Comparison of ENCODE assay signal across 8 cellular contexts in the genomic region with DNA sequence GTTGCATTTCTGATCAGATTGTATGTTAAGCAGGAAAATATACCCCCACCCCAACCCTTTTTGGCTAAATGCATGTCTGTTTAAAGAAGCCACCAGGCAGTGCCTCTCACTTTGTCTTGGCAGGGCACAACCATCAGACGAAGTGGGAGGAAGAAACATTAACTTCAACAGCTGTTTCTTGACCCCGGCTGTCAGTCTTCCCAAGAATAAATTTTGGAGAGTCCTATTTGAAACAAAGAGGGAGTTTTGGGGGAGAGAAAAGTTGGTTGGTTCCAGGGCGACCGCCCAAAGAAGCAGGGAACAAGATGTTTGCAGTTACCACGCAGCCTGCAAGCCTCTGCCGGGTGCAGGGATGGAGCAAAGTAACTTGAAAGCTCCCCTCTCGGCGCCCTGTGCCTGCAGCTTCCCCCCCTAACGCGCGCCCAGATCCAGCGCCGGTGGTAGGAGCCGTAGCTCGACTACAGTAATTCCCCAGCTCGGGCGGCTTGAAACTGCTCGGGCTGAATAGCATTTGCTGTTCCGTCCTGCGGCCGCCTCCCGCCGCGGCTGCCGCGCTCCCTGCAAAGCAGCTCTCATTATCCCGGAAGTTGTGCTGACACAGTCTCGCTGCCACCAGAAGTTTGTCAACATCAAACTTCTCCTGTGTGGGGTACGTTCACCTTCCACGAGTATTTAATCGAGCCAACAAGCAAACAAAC.
DNase-seq lines count a peak whose midpoint lies in the region; ATAC-seq and TF ChIP-seq lines count a peak whose summit lies in the region.

No MANE protein-coding gene starts in this region.

- peak overlapping the region; percentile 71 for H3K27ac ChIP-seq in PC-3 (ENCODE audit: low read length)

- H3K4me1 ChIP-seq in PC-3 (ENCODE audit: insufficient read depth, low read length) = peaks cover 10% of the 10 kb centered on the region

- peak overlapping the region; percentile 97 for H3K27ac Mint-ChIP-seq in activated T-cell treated with anti-CD3 and anti-CD28 coated beads, Interleukin-2, amount 50 U/mL, for 24 hours

- peaks cover 40% of the 10 kb centered on the region for H3K4me1 Mint-ChIP-seq in activated T-cell treated with anti-CD3 and anti-CD28 coated beads, Interleukin-2, amount 50 U/mL, for 24 hours (ENCODE audit: low read depth)

- no peaks in the 10 kb centered on the region for H3F3A ChIP-seq in PC-3 (ENCODE audit: low read length, unreplicated experiment)

- TF ChIP-seq POLR2A in erythroblast (IDR thresholded peaks at IDR 0.05; ENCODE audit: low read length) = peak; percentile 73

- peak overlapping the region; percentile 98 for H2AFZ ChIP-seq in PC-3 (ENCODE audit: low read length)

- peak overlapping the region; percentile 71 for H3K4me3 ChIP-seq in Jurkat, Clone E6-1 (ENCODE audit: low read length)
- H3K4me3 ChIP-seq in PC-3 (ENCODE audit: low read length) = peak overlapping the region; percentile 67

- DNase-seq in DMS 273 treated with DMSO at 0.1 percent for 48 hours (lab: John Stamatoyannopoulos, UW) (peak; percentile 90), PC-3 (peak; percentile 86), erythroblast (lab: John Stamatoyannopoulos, UW) (peak; percentile 95), mucosa of gallbladder (ENCODE audit: low spot score) (peak; percentile 97)
- peak; percentile 96 for DNase-seq in Jurkat, Clone E6-1 (ENCODE audit: low read depth, low spot score)
- peak; percentile 92 for DNase-seq in activated T-cell treated with anti-CD3 and anti-CD28 coated beads, Interleukin-2, amount 50 U/mL, for 24 hours
- DNase-seq in stimulated activated CD8-positive, alpha-beta memory T cell treated with anti-CD3 and anti-CD28 coated beads, Interleukin-4, amount 100 ng/mL, for 24 hours (ENCODE audit: low read depth) = peak; percentile 78

- intact Hi-C loops in PC-3 (cut with micrococcal nuclease) = loop anchor here (1.0 to 5.0 kb wide), 8 partner anchors 96 to 1756 kb away; a partner anchor contains a TSS

- H3K4me3 Mint-ChIP-seq in activated T-cell treated with anti-CD3 and anti-CD28 coated beads, Interleukin-2, amount 50 U/mL, for 24 hours = peak overlapping the region; percentile 87

- CTCF ChIA-PET in PC-3 (lab: Charles Lee) = interaction anchor here (0.6 to 1.7 kb wide), 4 partner anchors 101 to 661 kb away, joined by 3 to 13 read pairs (median 6); a partner anchor contains a TSS

- no peaks in the 10 kb centered on the region for H3K36me3 ChIP-seq in PC-3 (ENCODE audit: low read depth, low read length)

- TF ChIP-seq CTCF in PC-3 (conservative IDR thresholded peaks at IDR 0.05; ENCODE audit: low read depth, low read length) = no peak

- no peaks in the 10 kb centered on the region for H3K79me2 ChIP-seq in PC-3 (ENCODE audit: low read length)

- H4K20me1 ChIP-seq in PC-3 (ENCODE audit: low read length) = no peaks in the 10 kb centered on the region

- peak overlapping the region; percentile 93 for H3K4me2 ChIP-seq in PC-3 (ENCODE audit: low read length)

- no peaks in the 10 kb centered on the region for H3K9me3 Mint-ChIP-seq in activated T-cell treated with anti-CD3 and anti-CD28 coated beads, Interleukin-2, amount 50 U/mL, for 24 hours

- H3K27me3 ChIP-seq in PC-3 (ENCODE audit: low read length) = no peaks in the 10 kb centered on the region

- peaks cover 3% of the 10 kb centered on the region for H3K36me3 Mint-ChIP-seq in activated T-cell treated with anti-CD3 and anti-CD28 coated beads, Interleukin-2, amount 50 U/mL, for 24 hours (ENCODE audit: low read depth)

- no peaks in the 10 kb centered on the region for H3K9me3 ChIP-seq in PC-3 (ENCODE audit: low read length)

- no peaks in the 10 kb centered on the region for H3K27me3 Mint-ChIP-seq in activated T-cell treated with anti-CD3 and anti-CD28 coated beads, Interleukin-2, amount 50 U/mL, for 24 hours

- POLR2A ChIA-PET in PC-3 (lab: Charles Lee; ENCODE audit: unreplicated experiment) = interaction anchor here (0.6 to 1.3 kb wide), 4 partner anchors 44 to 119 kb away, joined by 3 to 9 read pairs (median 4); a partner anchor contains a TSS

- no TSS peak for BruUV-seq in PC-3 (replicated peaks; lab: Mats Ljungman, UMichigan)

- peak overlapping the region; percentile 71 for H3K9ac ChIP-seq in PC-3 (ENCODE audit: low read length)

- peak; percentile 88 for ATAC-seq in GM21529 (IDR thresholded peaks at IDR 0.05; ENCODE audit: unreplicated experiment)
- ATAC-seq in PC-3 = peak; percentile 92

- H3K9me2 ChIP-seq in PC-3 (replicated peaks; ENCODE audit: low read length) = no peaks in the 10 kb centered on the region

Comparison
In these comparisons a context has a peak if more than half of its experiments do, and no peak if none do; other contexts are left out.
1. Peak in every context shown above with its lines: DNase-seq, ATAC-seq, H3K4me3 ChIP-seq and H3K27ac ChIP-seq.